Comparison of ENCODE assay signal across 2 cellular contexts in the genomic region with DNA sequence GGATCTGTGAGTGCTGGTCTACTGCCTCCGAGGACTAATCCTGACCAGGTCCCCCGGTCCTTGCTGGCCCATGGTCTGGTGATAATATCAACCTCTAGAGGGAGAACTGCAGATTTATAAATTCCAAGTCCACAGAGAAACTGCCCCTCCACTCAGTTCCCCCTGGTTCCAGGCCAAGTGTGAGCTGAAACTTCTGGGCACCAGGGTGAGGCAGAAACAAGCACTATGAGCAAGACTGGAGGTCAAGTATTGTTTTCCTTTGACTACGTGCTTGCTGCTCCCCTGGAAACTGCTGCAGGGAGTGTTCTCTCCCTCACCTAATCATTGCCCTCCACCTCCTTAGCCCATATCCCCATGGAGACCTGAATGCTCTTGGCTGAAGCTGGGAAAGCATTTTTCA.
TF ChIP-seq lines count a peak whose summit lies in the region.

No MANE protein-coding gene starts in this region.

TF ChIP-seq in SK-N-SH treated with all-trans-retinoic acid at 6 μM for 48 hours, 23 proteins besides CTCF, POLR2A, EP300 and RAD21 (continued from another document):
- no peak for TF ChIP-seq ZFP30 (CRISPR knock-in tag; IDR thresholded peaks at IDR 0.05)
- TF ChIP-seq TOX (CRISPR knock-in tag; IDR thresholded peaks at IDR 0.05; ENCODE audit: borderline replicate concordance), result no peak
- no peak for TF ChIP-seq ISL1 (CRISPR knock-in tag; IDR thresholded peaks at IDR 0.05)
- TF ChIP-seq POU6F1 (CRISPR knock-in tag; IDR thresholded peaks at IDR 0.05; ENCODE audit: borderline replicate concordance, low read depth), result no peak
- no peak for TF ChIP-seq ZNF565 (CRISPR knock-in tag; conservative IDR thresholded peaks at IDR 0.05; ENCODE audit: low read depth)
- TF ChIP-seq TCF4 (CRISPR knock-in tag; IDR thresholded peaks at IDR 0.05; ENCODE audit: borderline replicate concordance), result no peak

TF ChIP-seq in SK-N-SH, 30 proteins besides CTCF, POLR2A, EP300 and RAD21 (continued from another document):
- TF ChIP-seq, protein P1, sequence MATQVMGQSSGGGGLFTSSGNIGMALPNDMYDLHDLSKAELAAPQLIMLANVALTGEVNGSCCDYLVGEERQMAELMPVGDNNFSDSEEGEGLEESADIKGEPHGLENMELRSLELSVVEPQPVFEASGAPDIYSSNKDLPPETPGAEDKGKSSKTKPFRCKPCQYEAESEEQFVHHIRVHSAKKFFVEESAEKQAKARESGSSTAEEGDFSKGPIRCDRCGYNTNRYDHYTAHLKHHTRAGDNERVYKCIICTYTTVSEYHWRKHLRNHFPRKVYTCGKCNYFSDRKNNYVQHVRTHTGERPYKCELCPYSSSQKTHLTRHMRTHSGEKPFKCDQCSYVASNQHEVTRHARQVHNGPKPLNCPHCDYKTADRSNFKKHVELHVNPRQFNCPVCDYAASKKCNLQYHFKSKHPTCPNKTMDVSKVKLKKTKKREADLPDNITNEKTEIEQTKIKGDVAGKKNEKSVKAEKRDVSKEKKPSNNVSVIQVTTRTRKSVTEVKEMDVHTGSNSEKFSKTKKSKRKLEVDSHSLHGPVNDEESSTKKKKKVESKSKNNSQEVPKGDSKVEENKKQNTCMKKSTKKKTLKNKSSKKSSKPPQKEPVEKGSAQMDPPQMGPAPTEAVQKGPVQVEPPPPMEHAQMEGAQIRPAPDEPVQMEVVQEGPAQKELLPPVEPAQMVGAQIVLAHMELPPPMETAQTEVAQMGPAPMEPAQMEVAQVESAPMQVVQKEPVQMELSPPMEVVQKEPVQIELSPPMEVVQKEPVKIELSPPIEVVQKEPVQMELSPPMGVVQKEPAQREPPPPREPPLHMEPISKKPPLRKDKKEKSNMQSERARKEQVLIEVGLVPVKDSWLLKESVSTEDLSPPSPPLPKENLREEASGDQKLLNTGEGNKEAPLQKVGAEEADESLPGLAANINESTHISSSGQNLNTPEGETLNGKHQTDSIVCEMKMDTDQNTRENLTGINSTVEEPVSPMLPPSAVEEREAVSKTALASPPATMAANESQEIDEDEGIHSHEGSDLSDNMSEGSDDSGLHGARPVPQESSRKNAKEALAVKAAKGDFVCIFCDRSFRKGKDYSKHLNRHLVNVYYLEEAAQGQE (IDR thresholded peaks at IDR 0.05; ENCODE audit: low read depth, low read length), result no peak
- TF ChIP-seq SIN3A (IDR thresholded peaks at IDR 0.05; ENCODE audit: borderline replicate concordance, low read depth, low read length) (no peak), NFIC (IDR thresholded peaks at IDR 0.05; ENCODE audit: borderline replicate concordance) (no peak), MXI1 (IDR thresholded peaks at IDR 0.05; ENCODE audit: low read depth, low read length) (no peak), SMC3 (IDR thresholded peaks at IDR 0.05; ENCODE audit: low read depth, low read length) (no peak), RXRA (IDR thresholded peaks at IDR 0.05; ENCODE audit: borderline replicate concordance, low read depth) (no peak)
- TF ChIP-seq, protein P2, sequence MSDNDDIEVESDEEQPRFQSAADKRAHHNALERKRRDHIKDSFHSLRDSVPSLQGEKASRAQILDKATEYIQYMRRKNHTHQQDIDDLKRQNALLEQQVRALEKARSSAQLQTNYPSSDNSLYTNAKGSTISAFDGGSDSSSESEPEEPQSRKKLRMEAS (IDR thresholded peaks at IDR 0.05; ENCODE audit: low read depth), result no peak
